ENCODE assay signal across 24 cellular contexts in the genomic region with DNA sequence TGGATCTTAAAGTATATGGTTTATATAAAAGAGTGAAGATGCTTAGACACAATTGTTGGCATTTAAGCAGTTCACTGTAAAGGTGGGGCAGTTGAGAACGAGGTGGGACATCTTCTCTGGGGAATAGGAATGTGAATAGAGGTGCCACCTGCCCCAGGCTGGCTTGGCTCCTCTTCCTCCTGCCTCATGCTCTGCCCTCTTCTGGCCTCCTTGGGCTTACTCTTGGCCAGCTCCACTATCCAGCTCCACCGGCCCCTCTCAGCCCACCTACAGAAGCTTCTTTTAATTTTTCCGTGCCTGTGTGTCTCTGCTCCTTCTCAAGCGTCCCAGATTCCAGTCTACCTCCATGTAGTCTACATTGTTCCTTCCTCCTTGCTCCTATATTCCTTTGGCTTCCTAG.
"Had no signal": no experiment of that assay in that cellular context is flagged by ENCODE, and none has a peak within 500 bp of the region (broad histone marks: within the 10 kb centered on the region; RNA-seq: fewer than 3 reads in every experiment).

No MANE protein-coding gene starts in this region.

- H3K4me3 Mint-ChIP-seq: memory B cell; natural killer cell; stimulated activated effector memory CD8-positive, alpha-beta T cell treated with anti-CD3 and anti-CD28 coated beads, Interleukin-12 subunit alpha, Interleukin-12 subunit beta, amount 100 ng/mL, for 72 hours had no signal

- H3K36me3 Mint-ChIP-seq: memory B cell; natural killer cell; stimulated activated effector memory CD8-positive, alpha-beta T cell treated with anti-CD3 and anti-CD28 coated beads, Interleukin-12 subunit alpha, Interleukin-12 subunit beta, amount 100 ng/mL, for 72 hours had no signal

- H3K4me1 Mint-ChIP-seq: memory B cell; natural killer cell; stimulated activated effector memory CD8-positive, alpha-beta T cell treated with anti-CD3 and anti-CD28 coated beads, Interleukin-12 subunit alpha, Interleukin-12 subunit beta, amount 100 ng/mL, for 72 hours had no signal

- H3K4me1 ChIP-seq: gastrocnemius medialis, psoas muscle, stomach, thyroid gland, vagina had no signal

- H3K36me3 ChIP-seq: gastrocnemius medialis, ovary, sigmoid colon, stomach, thyroid gland, vagina had no signal

- H3K9me3 Mint-ChIP-seq: memory B cell; natural killer cell; stimulated activated effector memory CD8-positive, alpha-beta T cell treated with anti-CD3 and anti-CD28 coated beads, Interleukin-12 subunit alpha, Interleukin-12 subunit beta, amount 100 ng/mL, for 72 hours had no signal

- H3K27ac ChIP-seq: epithelial cell of prostate, gastrocnemius medialis, ovary, psoas muscle, sigmoid colon, stomach, thyroid gland, vagina had no signal

- H3K4me3 ChIP-seq: gastrocnemius medialis, lung, ovary, psoas muscle, sigmoid colon, stomach, thyroid gland, vagina had no signal

- ATAC-seq: esophagus mucosa; gastrocnemius medialis; left lobe of liver; natural killer cell; psoas muscle; right cardiac atrium; stimulated activated effector memory CD8-positive, alpha-beta T cell treated with anti-CD3 and anti-CD28 coated beads, Interleukin-12 subunit alpha, Interleukin-12 subunit beta, amount 100 ng/mL, for 72 hours had no signal

- H3K9me3 ChIP-seq: gastrocnemius medialis, ovary, psoas muscle, sigmoid colon, stomach, thyroid gland, vagina had no signal

- FAIRE-seq: kidney had no signal

- DNase-seq: effector CD4-positive, alpha-beta T cell; foreskin fibroblast; gastrocnemius medialis; head of caudate nucleus; kidney; natural killer cell; occipital lobe; ovary; psoas muscle; right cardiac atrium; sigmoid colon; stimulated activated CD4-positive, alpha-beta T cell treated with anti-CD3 and anti-CD28 coated beads, Interleukin-2, amount 100 ng/mL, for 24 hours; stimulated activated CD4-positive, alpha-beta T cell treated with anti-CD3 and anti-CD28 coated beads, Interleukin-4, amount 100 ng/mL, for 24 hours; stimulated activated naive CD4-positive, alpha-beta T cell treated with Interleukin-2 at 50 U/mL for 16 hours; stomach; thyroid gland; trophoblast cell had no signal

- H3K27ac Mint-ChIP-seq: memory B cell; natural killer cell; stimulated activated effector memory CD8-positive, alpha-beta T cell treated with anti-CD3 and anti-CD28 coated beads, Interleukin-12 subunit alpha, Interleukin-12 subunit beta, amount 100 ng/mL, for 72 hours had no signal

- H3K27me3 ChIP-seq: gastrocnemius medialis, ovary, sigmoid colon, thyroid gland, vagina had no signal
